ENCODE assay signal across 14 cellular contexts in genomic region chr18:67783215-67783946, GRCh38.
A peak's percentile ranks its signal among the peaks of the same experiment; 100 is the strongest.
DNase-seq lines count a peak whose midpoint lies in the region; ATAC-seq and TF ChIP-seq lines count a peak whose summit lies in the region.
"Had no signal": no experiment of that assay in that cellular context is flagged by ENCODE, and none has a peak within 500 bp of the region (broad histone marks: within the 10 kb centered on the region; RNA-seq: fewer than 3 reads in every experiment).

No MANE protein-coding gene starts in this region.

- H3K4me1 ChIP-seq in foreskin keratinocyte (peaks cover 26% of the 10 kb centered on the region), upper lobe of right lung (no peaks in the 10 kb centered on the region)

- H3K4me3 ChIP-seq in upper lobe of right lung = no peak overlapping the region

- no peaks in the 10 kb centered on the region for H3K27me3 ChIP-seq in foreskin keratinocyte
- H3K27me3 ChIP-seq in upper lobe of right lung = no peaks in the 10 kb centered on the region

- no peaks in the 10 kb centered on the region for H3K36me3 Mint-ChIP-seq in activated T-helper 17 cell treated with anti-CD3 and anti-CD28 coated beads, Interleukin-2, amount 50 U/mL, for 72 hours (ENCODE audit: low read depth)
- no peaks in the 10 kb centered on the region for H3K36me3 Mint-ChIP-seq in mesothelial cell of epicardium
- H3K36me3 Mint-ChIP-seq: activated CD4-positive, alpha-beta memory T cell treated with anti-CD3 and anti-CD28 coated beads for 36 hours; brain; CD4-positive, CD25-positive, alpha-beta regulatory T cell; memory B cell had no signal

- no peaks in the 10 kb centered on the region for H3K36me3 ChIP-seq in upper lobe of right lung

- H3K27me3 Mint-ChIP-seq in activated T-helper 17 cell treated with anti-CD3 and anti-CD28 coated beads, Interleukin-2, amount 50 U/mL, for 72 hours = no peaks in the 10 kb centered on the region
- no peaks in the 10 kb centered on the region for H3K27me3 Mint-ChIP-seq in mesothelial cell of epicardium (ENCODE audit: low read depth)
- H3K27me3 Mint-ChIP-seq: activated CD4-positive, alpha-beta memory T cell treated with anti-CD3 and anti-CD28 coated beads for 36 hours; CD4-positive, CD25-positive, alpha-beta regulatory T cell; memory B cell had no signal

- TF ChIP-seq CTCF in foreskin keratinocyte (conservative IDR thresholded peaks at IDR 0.05) = peak; percentile 21
- no peak for TF ChIP-seq CTCF in upper lobe of right lung (IDR thresholded peaks at IDR 0.05)
- no peak for TF ChIP-seq CTCF in mesothelial cell of epicardium (IDR thresholded peaks at IDR 0.05; ENCODE audit: unreplicated experiment)

- H3K27ac ChIP-seq in foreskin keratinocyte (peak overlapping the region; percentile 25), upper lobe of right lung (no peak overlapping the region)

- H3K4me3 Mint-ChIP-seq in activated T-helper 17 cell treated with anti-CD3 and anti-CD28 coated beads, Interleukin-2, amount 50 U/mL, for 72 hours = no peak overlapping the region
- no peak overlapping the region for H3K4me3 Mint-ChIP-seq in mesothelial cell of epicardium
- H3K4me3 Mint-ChIP-seq: activated CD4-positive, alpha-beta memory T cell treated with anti-CD3 and anti-CD28 coated beads for 36 hours; brain; CD4-positive, CD25-positive, alpha-beta regulatory T cell; memory B cell had no signal

- DNase-seq in A172 (ENCODE audit: low spot score) (peak; percentile 75), H4 (ENCODE audit: low spot score) (peak; percentile 82), foreskin keratinocyte (peak; percentile 79 to 89), upper lobe of right lung (no peak), mesothelial cell of epicardium (ENCODE audit: low spot score in 2 of 2, unreplicated experiment in 2 of 2) (no peak)
- DNase-seq in stimulated activated CD4-positive, alpha-beta T cell treated with anti-CD3 and anti-CD28 coated beads, Interleukin-1b, Interleukin-23, amount 100 ng/mL, for 48 hours = no peak
- DNase-seq: activated CD4-positive, alpha-beta memory T cell treated with anti-CD3 and anti-CD28 coated beads for 36 hours; CD4-positive, CD25-positive, alpha-beta regulatory T cell; NCI-H526 treated with DMSO at 0.1 percent for 48 hours; small intestine had no signal

- peak; percentile 89 for ATAC-seq in activated T-helper 17 cell treated with anti-CD3 and anti-CD28 coated beads, Interleukin-2, amount 50 U/mL, for 72 hours (replicated peaks)
- peak; percentile 100 for ATAC-seq in foreskin keratinocyte
- no peak for ATAC-seq in upper lobe of right lung
- no peak for ATAC-seq in HG03039 (IDR thresholded peaks at IDR 0.05; ENCODE audit: unreplicated experiment)

- intact Hi-C loops in upper lobe of right lung (cut with DNase I) = no loop called here

- no peaks in the 10 kb centered on the region for H3K9me3 Mint-ChIP-seq in activated T-helper 17 cell treated with anti-CD3 and anti-CD28 coated beads, Interleukin-2, amount 50 U/mL, for 72 hours
- no peaks in the 10 kb centered on the region for H3K9me3 Mint-ChIP-seq in mesothelial cell of epicardium
- H3K9me3 Mint-ChIP-seq: activated CD4-positive, alpha-beta memory T cell treated with anti-CD3 and anti-CD28 coated beads for 36 hours; memory B cell had no signal

- no peak overlapping the region for H3K27ac Mint-ChIP-seq in activated T-helper 17 cell treated with anti-CD3 and anti-CD28 coated beads, Interleukin-2, amount 50 U/mL, for 72 hours
- H3K27ac Mint-ChIP-seq in mesothelial cell of epicardium = no peak overlapping the region
- H3K27ac Mint-ChIP-seq: activated CD4-positive, alpha-beta memory T cell treated with anti-CD3 and anti-CD28 coated beads for 36 hours; CD4-positive, CD25-positive, alpha-beta regulatory T cell; memory B cell had no signal

- no peaks in the 10 kb centered on the region for H3K4me1 Mint-ChIP-seq in activated T-helper 17 cell treated with anti-CD3 and anti-CD28 coated beads, Interleukin-2, amount 50 U/mL, for 72 hours
- no peaks in the 10 kb centered on the region for H3K4me1 Mint-ChIP-seq in mesothelial cell of epicardium
- H3K4me1 Mint-ChIP-seq: CD4-positive, CD25-positive, alpha-beta regulatory T cell; memory B cell had no signal

- no peaks in the 10 kb centered on the region for H3K9me3 ChIP-seq in upper lobe of right lung

Comparison
In these comparisons a context has a peak if more than half of its experiments do, and no peak if none do; other contexts are left out.
1. DNase-seq: peak in A172 (single experiment), H4 (single experiment) and foreskin keratinocyte (2 of 2); none in upper lobe of right lung (single experiment), mesothelial cell of epicardium (0 of 2) and stimulated activated CD4-positive, alpha-beta T cell treated with anti-CD3 and anti-CD28 coated beads, Interleukin-1b, Interleukin-23, amount 100 ng/mL, for 48 hours (single experiment).
2. ATAC-seq: peak in activated T-helper 17 cell treated with anti-CD3 and anti-CD28 coated beads, Interleukin-2, amount 50 U/mL, for 72 hours (single experiment) and foreskin keratinocyte (single experiment); none in upper lobe of right lung (single experiment) and HG03039 (single experiment).